8 cellular contexts compared by ENCODE assay signal in the genomic region with DNA sequence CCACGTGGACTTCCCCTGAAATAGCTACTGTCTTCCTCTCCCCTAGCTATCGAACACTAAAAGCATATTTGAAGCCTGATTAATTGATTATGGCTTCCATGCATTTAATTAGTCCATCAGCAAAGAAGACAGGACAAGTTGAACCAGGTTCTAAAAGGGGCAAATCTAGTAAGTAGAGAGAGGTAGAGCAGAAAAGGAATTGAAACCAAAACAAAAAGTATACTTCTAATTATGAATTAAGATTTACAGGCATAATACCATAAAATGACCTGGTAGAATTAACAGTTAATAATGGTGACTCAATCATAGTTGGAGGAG. TPM values are rescaled to one million over a fixed set of nuclear protein-coding genes. Genes with fewer than 3 reads are reported as not detected.
DNase-seq lines count a peak whose midpoint lies in the region; TF ChIP-seq lines count a peak whose summit lies in the region.

No MANE protein-coding gene starts in this region.

- no peak overlapping the region for H2BK120ac ChIP-seq in H9 (ENCODE audit: low read depth, low read length, poor library complexity, severe bottlenecking)

- no peak overlapping the region for H4K8ac ChIP-seq in H9 (replicated peaks; ENCODE audit: insufficient read length, low read depth, low read length)

- H3K27me3 ChIP-seq in AG04450 (ENCODE audit: control insufficient read depth, insufficient read depth, low read length) (no peaks in the 10 kb centered on the region), H9 (ENCODE audit: insufficient read depth, low read length) (no peaks in the 10 kb centered on the region), mononuclear cell (ENCODE audit: insufficient read depth, low read length) (peaks cover 4% of the 10 kb centered on the region)

- H3K27me3 Mint-ChIP-seq in H9 (ENCODE audit: low read depth), result peaks cover 15% of the 10 kb centered on the region

- no peak overlapping the region for H2BK15ac ChIP-seq in H9 (ENCODE audit: low read depth, low read length)

- WGBS in H9 (ENCODE audit: extremely low coverage, insufficient read length, low lambda C conversion rate), result no CpG with 5 or more reads among the region's 2 CpGs

- H4K5ac ChIP-seq in H9 (ENCODE audit: insufficient read length, low read depth, low read length), result no peak overlapping the region

- peak overlapping the region; percentile 85 for H2AFZ ChIP-seq in H9 (ENCODE audit: low read length)

- H3K79me1 ChIP-seq in H9 (ENCODE audit: insufficient read depth, low read depth, low read length, poor library complexity, severe bottlenecking), result no peaks in the 10 kb centered on the region

- H3T11ph ChIP-seq in H9 (ENCODE audit: low read length), result no peak overlapping the region

- H3K4me3 ChIP-seq in AG04450 (ENCODE audit: low read depth, low read length) (peak overlapping the region; percentile 81), mononuclear cell (ENCODE audit: low read length) (peak overlapping the region; percentile 72)

- H3K4me3 Mint-ChIP-seq in H9, result peak overlapping the region; percentile 67 to 68

- H3K27ac ChIP-seq in AG04450 (ENCODE audit: low read depth, low read length) (no peak overlapping the region), H9 (ENCODE audit: insufficient read length, low read depth, low read length) (no peak overlapping the region), angular gyrus (ENCODE audit: low read depth, low read length) (peak overlapping the region; percentile 75)

- DNase-seq in AG04450 (ENCODE audit: low read depth, low spot score) (no peak), H9 (no peak), COR-L47 (lab: John Stamatoyannopoulos, UW) (no peak), NCI-H774 (lab: John Stamatoyannopoulos, UW) (no peak), NCI-H1436 (lab: John Stamatoyannopoulos, UW) (no peak)
- DNase-seq in stimulated activated CD4-positive, alpha-beta T cell treated with anti-CD3 and anti-CD28 coated beads, Interleukin-12 subunit alpha, Interleukin-12 subunit beta, amount 100 ng/mL, for 4 hours, result no peak

- no peak overlapping the region for H3K4ac ChIP-seq in H9 (ENCODE audit: low read depth, low read length)

- H3K4me1 ChIP-seq in H9 (ENCODE audit: insufficient read depth, low read length) (0 out of 2 replicates have a peak, but pooled peaks cover 2% of the 10 kb centered on the region), mononuclear cell (ENCODE audit: insufficient read depth, low read length) (peaks cover 34% of the 10 kb centered on the region)

- H2AK5ac ChIP-seq in H9 (ENCODE audit: insufficient read length, low read length), result no peak overlapping the region

- H3K9ac ChIP-seq in H9 (ENCODE audit: extremely low read depth, insufficient read length, low read length), result no peak overlapping the region

- H3K27ac Mint-ChIP-seq in H9, result no peak overlapping the region

- H4K20me1 ChIP-seq in H9 (ENCODE audit: control insufficient read depth, insufficient read depth, insufficient read length), result no peaks in the 10 kb centered on the region

- H3K23ac ChIP-seq in H9 (ENCODE audit: insufficient read length, low read depth, low read length), result no peak overlapping the region

- H3K9me3 ChIP-seq in AG04450 (ENCODE audit: control insufficient read depth, insufficient read depth, low read length), result no peaks in the 10 kb centered on the region
- no peaks in the 10 kb centered on the region for H3K9me3 ChIP-seq in H9 (ENCODE audit: control insufficient read depth, low read depth, low read length)
- no peaks in the 10 kb centered on the region for H3K9me3 ChIP-seq in mononuclear cell (ENCODE audit: low read depth, low read length)

- H3K9me3 Mint-ChIP-seq in H9, result peaks cover 4 to 9% of the 10 kb centered on the region in 2 experiments

- POLR2A ChIA-PET in AG04450 (lab: Yijun Ruan, JAX), result no interaction called here

- peaks cover 0 to 6% (median 0%) of the 10 kb centered on the region in 3 experiments; a peak in 2 of 7 replicates for H3K36me3 Mint-ChIP-seq in H9 (ENCODE audit: insufficient read depth in 1 of 3, low read depth in 3 of 3)

- H3K14ac ChIP-seq in H9 (ENCODE audit: insufficient read depth, low read length), result no peak overlapping the region

- H3K23me2 ChIP-seq in H9 (ENCODE audit: insufficient read length, low read depth, low read length, poor library complexity, severe bottlenecking), result peaks cover 10% of the 10 kb centered on the region

- H4K91ac ChIP-seq in H9 (ENCODE audit: insufficient read length, low read depth, low read length), result no peak overlapping the region

- no peak overlapping the region for H3K18ac ChIP-seq in H9 (ENCODE audit: insufficient read length, low read depth, low read length)

- peak overlapping the region; percentile 91 for H3K4me2 ChIP-seq in H9 (ENCODE audit: insufficient read depth, insufficient read length, low read length)

- H2BK5ac ChIP-seq in H9 (ENCODE audit: insufficient read length, low read length), result no peak overlapping the region

- peaks cover 21 to 23% of the 10 kb centered on the region in 2 experiments for H3K4me1 Mint-ChIP-seq in H9

- H3K79me2 ChIP-seq in H9 (ENCODE audit: insufficient read depth, low read length), result no peaks in the 10 kb centered on the region

- TF ChIP-seq CTCF in AG04450 (IDR thresholded peaks at IDR 0.05; ENCODE audit: low read depth, low read length), result no peak
- TF ChIP-seq CTCF in H9 (conservative IDR thresholded peaks at IDR 0.05), result no peak

- no peak overlapping the region for H2BK12ac ChIP-seq in H9 (ENCODE audit: insufficient read length, low read depth, low read length)

- H3K56ac ChIP-seq in H9 (ENCODE audit: insufficient read length, low read depth, low read length), result no peak overlapping the region

- CTCF ChIA-PET in AG04450 (lab: Charles Lee), result interaction anchor here (0.5 to 3.9 kb wide), 7 partner anchors 11 to 986 kb away, joined by 3 to 30 read pairs (median 4); no protein-coding TSS in a partner anchor

- no peak overlapping the region for H2BK20ac ChIP-seq in H9 (ENCODE audit: low read depth, low read length, poor library complexity, severe bottlenecking)

RNA-seq across cellular contexts. Expression of gene DNAJC1, which starts 0.4 kb away (rescaled TPM):
- polyA plus RNA-seq in AG04450 (2011; rRNA removed), result 21.5 and 22.2 TPM in 2 replicates
- 17.1 and 22.3 TPM in 2 replicates for polyA minus RNA-seq in AG04450 (2011; rRNA and poly(A)+ RNA removed)
- total RNA-seq in H9 (2021), result 10.6 and 11.2 TPM in 2 replicates
- 50.1 TPM for total RNA-seq in mononuclear cell
